8 cellular contexts compared by ENCODE assay signal in genomic region chr22:50563410-50564160, GRCh38. TPM values are rescaled to one million over a fixed set of nuclear protein-coding genes. Genes with fewer than 3 reads are reported as not detected.
DNase-seq lines count a peak whose midpoint lies in the region; ATAC-seq and TF ChIP-seq lines count a peak whose summit lies in the region.

No MANE protein-coding gene starts in this region.

- peak overlapping the region; percentile 98 for H3K4me2 ChIP-seq in neuronal stem cell (ENCODE audit: insufficient read depth, low read length, poor library complexity, severe bottlenecking)

- no peak overlapping the region for H3K18ac ChIP-seq in neuronal stem cell (ENCODE audit: low read length)

- no peaks in the 10 kb centered on the region for H3K27me3 Mint-ChIP-seq in Calu3 (ENCODE audit: unreplicated experiment)

- H3K4me1 ChIP-seq in Peyer's patch: peaks cover 0 to 8% (median 6%) of the 10 kb centered on the region in 4 donors
- peaks cover 9 to 16% (median 15%) of the 10 kb centered on the region in 4 donors for H3K4me1 ChIP-seq in esophagus muscularis mucosa
- peaks cover 0 to 5% of the 10 kb centered on the region in 2 donors for H3K4me1 ChIP-seq in neuronal stem cell (ENCODE audit: control insufficient read depth in 2 of 2, insufficient read depth in 1 of 2, low read depth in 1 of 2, low read length in 2 of 2)

- H3K36me3 Mint-ChIP-seq in Calu3 (ENCODE audit: insufficient read depth, unreplicated experiment): peaks cover 25% of the 10 kb centered on the region

- H3K27ac ChIP-seq in Peyer's patch: peak overlapping the region; percentile 66 to 84 (median 74)
- peak overlapping the region; percentile 64 to 65 (median 64) for H3K27ac ChIP-seq in esophagus muscularis mucosa (replicated peaks in 1 of 4)
- no peak overlapping the region for H3K27ac ChIP-seq in neuronal stem cell (replicated peaks; ENCODE audit: low read length)

- no peak overlapping the region for H3K4ac ChIP-seq in neuronal stem cell (ENCODE audit: low read length)

- no peaks in the 10 kb centered on the region for H3K9me3 ChIP-seq in Peyer's patch
- H3K9me3 ChIP-seq in esophagus muscularis mucosa: no peaks in the 10 kb centered on the region
- H3K9me3 ChIP-seq in neuronal stem cell (replicated peaks in 1 of 2; ENCODE audit: control insufficient read depth in 2 of 2, insufficient read depth in 1 of 2, low read depth in 1 of 2, low read length in 2 of 2): no peaks in the 10 kb centered on the region

- H3K27ac Mint-ChIP-seq in Calu3 (ENCODE audit: unreplicated experiment): peak overlapping the region; percentile 80

- H2BK120ac ChIP-seq in neuronal stem cell (ENCODE audit: low read depth, low read length): no peak overlapping the region

- no peak overlapping the region for H4K8ac ChIP-seq in neuronal stem cell (ENCODE audit: low read depth, low read length)

- peaks cover 2% of the 10 kb centered on the region for H3K79me1 ChIP-seq in neuronal stem cell (ENCODE audit: low read depth, low read length)

- peak overlapping the region; percentile 94 for H2AFZ ChIP-seq in neuronal stem cell (ENCODE audit: low read length)

- H3K27me3 ChIP-seq in Peyer's patch (no peaks in the 10 kb centered on the region), esophagus muscularis mucosa (no peaks in the 10 kb centered on the region), neuronal stem cell (ENCODE audit: control insufficient read depth in 3 of 3, insufficient read depth in 3 of 3, low read depth in 1 of 3, low read length in 3 of 3) (peaks cover 0 to 17% (median 6%) of the 10 kb centered on the region in 3 experiments)

- WGBS in esophagus muscularis mucosa: 23% methylated on average over 16 of the region's 17 CpGs
- no CpG with 5 or more reads among the region's 17 CpGs for WGBS in neuronal stem cell (ENCODE audit: extremely low coverage in 2 of 2, insufficient read length in 2 of 2, insufficient replicate concordance in 1 of 2), 2 donors

- BruUV-seq in Calu3 (replicated peaks; lab: Mats Ljungman, UMichigan): no TSS peak

- CTCF ChIA-PET in Calu3 (lab: Charles Lee): interaction anchor here (0.7 to 2.2 kb wide), 9 partner anchors 18 to 288 kb away, joined by 3 to 19 read pairs (median 6); partner anchors contain the start of genes ARSA, KLHDC7B, LMF2 and NCAPH2

- H3K4me3 Mint-ChIP-seq in Calu3 (ENCODE audit: low read depth, unreplicated experiment): peak overlapping the region; percentile 92

- TF ChIP-seq CTCF in Calu3 (IDR thresholded peaks at IDR 0.05; ENCODE audit: unreplicated experiment): no peak
- no peak for TF ChIP-seq CTCF in Peyer's patch (IDR thresholded peaks at IDR 0.05)
- no peak for TF ChIP-seq CTCF in esophagus muscularis mucosa (IDR thresholded peaks at IDR 0.05)

- H3K4me3 ChIP-seq in Peyer's patch (peak overlapping the region; percentile 45 to 66 (median 60)), esophagus muscularis mucosa (peak overlapping the region; percentile 57 to 62 (median 60)), neuronal stem cell (ENCODE audit: low read length in 2 of 2) (peak overlapping the region; percentile 84 to 89)

- no peak for TF ChIP-seq POLR2A in Peyer's patch (IDR thresholded peaks at IDR 0.05)
- no peak for TF ChIP-seq POLR2A in esophagus muscularis mucosa (IDR thresholded peaks at IDR 0.05; ENCODE audit: low read depth)

- H3K36me3 ChIP-seq in Peyer's patch (peaks cover 0 to 4% (median 0%) of the 10 kb centered on the region in 3 donors), esophagus muscularis mucosa (peaks cover 4 to 12% (median 6%) of the 10 kb centered on the region in 4 donors), neuronal stem cell (replicated peaks in 1 of 2; ENCODE audit: control insufficient read depth in 2 of 2, insufficient read depth in 2 of 2, low read length in 2 of 2) (peaks cover 4 to 11% of the 10 kb centered on the region in 2 donors)

- no peak overlapping the region for H4K91ac ChIP-seq in neuronal stem cell (ENCODE audit: low read depth, low read length, poor library complexity)

- no peaks in the 10 kb centered on the region for H3K9me3 Mint-ChIP-seq in Calu3 (ENCODE audit: low read depth, unreplicated experiment)

- peak overlapping the region; percentile 32 for H2AK5ac ChIP-seq in neuronal stem cell (ENCODE audit: low read depth, low read length)

- H2BK15ac ChIP-seq in neuronal stem cell (ENCODE audit: low read length): no peak overlapping the region

- TF ChIP-seq EP300 in esophagus muscularis mucosa (IDR thresholded peaks at IDR 0.05): no peak

- H2BK12ac ChIP-seq in neuronal stem cell (ENCODE audit: low read length): no peak overlapping the region

- H3K14ac ChIP-seq in neuronal stem cell (ENCODE audit: low read length): no peak overlapping the region

- ATAC-seq in GM19324 (IDR thresholded peaks at IDR 0.05; ENCODE audit: low FRiP score, unreplicated experiment): no peak

- H3K9ac ChIP-seq in neuronal stem cell (ENCODE audit: low read depth, low read length, poor library complexity): peak overlapping the region; percentile 88

- DNase-seq in Calu3 (no peak), Peyer's patch (no peak), esophagus muscularis mucosa (ENCODE audit: extremely low spot score) (no peak), neuronal stem cell (ENCODE audit: low spot score) (no peak), kidney glomerular epithelial cell (lab: John Stamatoyannopoulos, UW) (no peak), DMS114 treated with DMSO at 0.1 percent for 48 hours (lab: John Stamatoyannopoulos, UW; ENCODE audit: unreplicated experiment) (no peak)
- no peak for DNase-seq in stimulated activated CD4-positive, alpha-beta T cell treated with anti-CD3 and anti-CD28 coated beads, Interleukin-12 subunit alpha, Interleukin-12 subunit beta, amount 100 ng/mL, for 4 hours

- peak overlapping the region; percentile 95 for H3K23ac ChIP-seq in neuronal stem cell (ENCODE audit: low read depth, low read length, poor library complexity)

- H2BK5ac ChIP-seq in neuronal stem cell (ENCODE audit: low read length): no peak overlapping the region

- intact Hi-C loops in Calu3 (cut with micrococcal nuclease; ENCODE audit: unreplicated experiment): no loop called here
- intact Hi-C loops in esophagus muscularis mucosa (cut with DNase I): no loop called here

- peaks cover 9% of the 10 kb centered on the region for H3K4me1 Mint-ChIP-seq in Calu3 (ENCODE audit: low read depth, unreplicated experiment)

RNA-seq across cellular contexts. Expression of gene SYCE3, which starts 0.9 kb away (rescaled TPM):
- not detected in 2 replicates for total RNA-seq in Calu3 (2022)
- total RNA-seq in Peyer's patch: not detected
- total RNA-seq in esophagus muscularis mucosa: not detected
- 1.7 TPM for polyA plus RNA-seq in neuronal stem cell (2013, experiment 1 of 2)
- 1.6 TPM for polyA plus RNA-seq in neuronal stem cell (2013, experiment 2 of 2)

RNA-seq across cellular contexts. Expression of gene CPT1B, which starts 14.6 kb away (rescaled TPM):
- total RNA-seq in Calu3 (2022) (72.6 and 77.0 TPM in 2 replicates), Peyer's patch (100 to 1,000 TPM in 1 of 4 donors, 10 to 100 TPM in 3; 51.2 to 133 (median 56.5) TPM), esophagus muscularis mucosa (10 to 100 TPM in 2 of 4 donors, 1 to 10 TPM in 2; 5.0 to 19.6 (median 14.6) TPM)
- polyA plus RNA-seq in neuronal stem cell (2013, experiment 1 of 2): 25.7 TPM
- polyA plus RNA-seq in neuronal stem cell (2013, experiment 2 of 2): 25.4 TPM

RNA-seq across cellular contexts. Expression of gene KLHDC7B, which starts 17.9 kb away (rescaled TPM):
- total RNA-seq in Calu3 (2022) (1.6 and 3.0 TPM in 2 replicates), Peyer's patch (1 to 10 TPM in 1 of 4 donors, not detected in 3; 1.1 TPM), esophagus muscularis mucosa (under 1 TPM in 1 of 4 donors, not detected in 3; 0.17 TPM)
- 0.01 TPM for polyA plus RNA-seq in neuronal stem cell (2013, experiment 1 of 2)
- polyA plus RNA-seq in neuronal stem cell (2013, experiment 2 of 2): 0.01 TPM

RNA-seq across cellular contexts. Expression of gene CHKB, which starts 19.1 kb away (rescaled TPM):
- 80.9 and 83.2 TPM in 2 replicates for total RNA-seq in Calu3 (2022)
- 100 to 1,000 TPM; 111 to 278 (median 156) TPM for total RNA-seq in Peyer's patch
- total RNA-seq in esophagus muscularis mucosa: 10 to 100 TPM; 20.7 to 43.5 (median 33.0) TPM
- 39.2 TPM for polyA plus RNA-seq in neuronal stem cell (2013, experiment 1 of 2)
- polyA plus RNA-seq in neuronal stem cell (2013, experiment 2 of 2): 37.2 TPM

RNA-seq across cellular contexts. Expression of gene TYMP, which starts 33.8 kb away (rescaled TPM):
- total RNA-seq in Calu3 (2022): 44.1 and 62.2 TPM in 2 replicates
- 10 to 100 TPM; 53.5 to 93.9 (median 88.3) TPM for total RNA-seq in Peyer's patch
- 10 to 100 TPM; 27.4 to 79.2 (median 35.9) TPM for total RNA-seq in esophagus muscularis mucosa
- polyA plus RNA-seq in neuronal stem cell (2013, experiment 1 of 2): 3.0 TPM
- 2.9 TPM for polyA plus RNA-seq in neuronal stem cell (2013, experiment 2 of 2)
